In genomic region chr15:56341201-56341600, GRCh38 we compare ENCODE assay signal across 20 cellular contexts.
"Had no signal": no experiment of that assay in that cellular context is flagged by ENCODE, and none has a peak within 500 bp of the region (broad histone marks: within the 10 kb centered on the region; RNA-seq: fewer than 3 reads in every experiment).

No MANE protein-coding gene starts in this region.

- ATAC-seq: left lobe of liver; natural killer cell treated with Interleukin-12 subunit alpha and Interleukin-12 subunit beta and Interleukin-15 and Interleukin-18, amount 100 ng/mL, for 72 hours; right lobe of liver; stimulated activated naive B cell treated with anti-CD40 and anti-IgM and Interleukin-4, amounts not matched to agents 10 μg/mL and 1 μg/mL and 100 μg/mL, for 72 hours had no signal

- H3K4me3 Mint-ChIP-seq: activated B cell treated with CpG ODN at 0.5 μM for 24 hours; activated CD4-positive, alpha-beta T cell treated with anti-CD3 and anti-CD28 coated beads, Interleukin-2, amount 10 ng/mL, durations not matched to agents 24 days and 14 days; activated naive CD4-positive, alpha-beta T cell treated with anti-CD3 and anti-CD28 coated beads for 36 hours; central memory CD8-positive, alpha-beta T cell; natural killer cell treated with Interleukin-12 subunit alpha and Interleukin-12 subunit beta and Interleukin-15 and Interleukin-18, amount 100 ng/mL, for 72 hours; stimulated activated naive B cell treated with anti-CD40 and anti-IgM and Interleukin-4, amounts not matched to agents 10 μg/mL and 1 μg/mL and 100 μg/mL, for 72 hours; T-helper 1 cell treated with Interleukin-12 subunit alpha and Interleukin-12 subunit beta and Interleukin-4 antibody, amounts not matched to agents 30 μg/mL and 1 μg/mL, for 36 hours had no signal

- H3K36me3 Mint-ChIP-seq: natural killer cell treated with Interleukin-12 subunit alpha and Interleukin-12 subunit beta and Interleukin-15 and Interleukin-18, amount 100 ng/mL, for 72 hours; stimulated activated naive B cell treated with anti-CD40 and anti-IgM and Interleukin-4, amounts not matched to agents 10 μg/mL and 1 μg/mL and 100 μg/mL, for 72 hours had no signal

- H3K27ac ChIP-seq: right lobe of liver, spleen, transverse colon had no signal

- H3K9me3 Mint-ChIP-seq: activated B cell treated with CpG ODN at 0.5 μM for 24 hours; activated CD4-positive, alpha-beta T cell treated with anti-CD3 and anti-CD28 coated beads, Interleukin-2, amount 10 ng/mL, durations not matched to agents 24 days and 14 days; activated naive CD4-positive, alpha-beta T cell treated with anti-CD3 and anti-CD28 coated beads for 36 hours; central memory CD8-positive, alpha-beta T cell; natural killer cell treated with Interleukin-12 subunit alpha and Interleukin-12 subunit beta and Interleukin-15 and Interleukin-18, amount 100 ng/mL, for 72 hours; stimulated activated naive B cell treated with anti-CD40 and anti-IgM and Interleukin-4, amounts not matched to agents 10 μg/mL and 1 μg/mL and 100 μg/mL, for 72 hours; T-helper 1 cell treated with Interleukin-12 subunit alpha and Interleukin-12 subunit beta and Interleukin-4 antibody, amounts not matched to agents 30 μg/mL and 1 μg/mL, for 36 hours had no signal

- DNase-seq: activated B cell treated with CpG ODN at 0.5 μM for 24 hours; activated CD4-positive, alpha-beta T cell treated with anti-CD3 and anti-CD28 coated beads, Interleukin-2, amount 10 ng/mL, durations not matched to agents 24 days and 14 days; activated CD8-positive, alpha-beta memory T cell treated with anti-CD3 and anti-CD28 coated beads for 24 hours; activated naive CD4-positive, alpha-beta T cell treated with anti-CD3 and anti-CD28 coated beads for 36 hours; cortex of kidney; effector CD8-positive, alpha-beta T cell; hypothalamus; occipital lobe; right lobe of liver; spleen; stimulated activated CD4-positive, alpha-beta T cell treated with anti-CD3 and anti-CD28 coated beads, Interleukin-1b, Interleukin-23, amount 100 ng/mL, for 48 hours; stimulated activated naive B cell treated with anti-CD40 and anti-IgM and Interleukin-4, amounts not matched to agents 10 μg/mL and 1 μg/mL and 100 μg/mL, for 72 hours; substantia nigra; transverse colon had no signal

- FAIRE-seq: TTC549 had no signal

- H3K27me3 Mint-ChIP-seq: activated B cell treated with CpG ODN at 0.5 μM for 24 hours, progenitor cell of endocrine pancreas had no signal

- H3K9me3 ChIP-seq: right lobe of liver, spleen, transverse colon had no signal

- H3K27me3 ChIP-seq: right lobe of liver, spleen, transverse colon had no signal

- H3K36me3 ChIP-seq: right lobe of liver, spleen, transverse colon had no signal

- H3K4me3 ChIP-seq: right lobe of liver, spleen, transverse colon had no signal

- H3K4me1 Mint-ChIP-seq: activated B cell treated with CpG ODN at 0.5 μM for 24 hours; activated CD4-positive, alpha-beta T cell treated with anti-CD3 and anti-CD28 coated beads, Interleukin-2, amount 10 ng/mL, durations not matched to agents 24 days and 14 days; central memory CD8-positive, alpha-beta T cell had no signal

- H3K4me1 ChIP-seq: right lobe of liver, spleen, transverse colon had no signal

- H3K27ac Mint-ChIP-seq: activated B cell treated with CpG ODN at 0.5 μM for 24 hours; activated CD4-positive, alpha-beta T cell treated with anti-CD3 and anti-CD28 coated beads, Interleukin-2, amount 10 ng/mL, durations not matched to agents 24 days and 14 days; activated naive CD4-positive, alpha-beta T cell treated with anti-CD3 and anti-CD28 coated beads for 36 hours; natural killer cell treated with Interleukin-12 subunit alpha and Interleukin-12 subunit beta and Interleukin-15 and Interleukin-18, amount 100 ng/mL, for 72 hours; progenitor cell of endocrine pancreas; stimulated activated naive B cell treated with anti-CD40 and anti-IgM and Interleukin-4, amounts not matched to agents 10 μg/mL and 1 μg/mL and 100 μg/mL, for 72 hours; T-helper 1 cell treated with Interleukin-12 subunit alpha and Interleukin-12 subunit beta and Interleukin-4 antibody, amounts not matched to agents 30 μg/mL and 1 μg/mL, for 36 hours had no signal
